In genomic region chr1:228058981-228059535, GRCh38 we compare ENCODE assay signal across 9 cellular contexts. TPM values are rescaled to one million over a fixed set of nuclear protein-coding genes. Genes with fewer than 3 reads are reported as not detected.
DNase-seq lines count a peak whose midpoint lies in the region; FAIRE-seq and TF ChIP-seq lines count a peak whose summit lies in the region.
"Had no signal": no experiment of that assay in that cellular context is flagged by ENCODE, and none has a peak within 500 bp of the region (broad histone marks: within the 10 kb centered on the region; RNA-seq: fewer than 3 reads in every experiment).

No MANE protein-coding gene starts in this region.

- intact Hi-C loops in posterior vena cava (cut with DNase I), result no loop called here

- FAIRE-seq in D721Med (lab: Jason Lieb, UNC), result no peak

- H3K27me3 ChIP-seq in GM06990 (replicated peaks; ENCODE audit: control insufficient read depth, insufficient read depth, low read length), result no peaks in the 10 kb centered on the region; the same call in 1 of the 2 replicates

- H3K36me3 ChIP-seq in GM06990 (ENCODE audit: control insufficient read depth, insufficient read depth, low read length), result no peaks in the 10 kb centered on the region

- DNase-seq in GM06990 (ENCODE audit: extremely low read depth, insufficient read length) (peak; percentile 62), T follicular helper cell (ENCODE audit: low read depth) (peak; percentile 69), posterior vena cava (ENCODE audit: low spot score) (peak; percentile 81), amniotic stem cell (lab: John Stamatoyannopoulos, UW) (no peak), NCI-H2171 treated with DMSO at 0.1 percent for 48 hours (lab: John Stamatoyannopoulos, UW) (no peak), HCEC 1CT (no peak), D721Med (ENCODE audit: insufficient read length, low spot score) (no peak)
- DNase-seq in effector CD4-positive, alpha-beta T cell, result peak; percentile 51

- TF ChIP-seq CTCF in GM06990 (IDR thresholded peaks at IDR 0.05; ENCODE audit: insufficient read depth, low read length, poor library complexity, severe bottlenecking) (no peak), D721Med (IDR thresholded peaks at IDR 0.05; ENCODE audit: insufficient read depth, missing control alignments) (no peak)

- no peak overlapping the region for H3K4me3 ChIP-seq in GM06990 (replicated peaks; ENCODE audit: low read depth, low read length)

RNA-seq across cellular contexts. Expression of gene ARF1, which starts 23.4 kb away (rescaled TPM):
- total RNA-seq in posterior vena cava, result 100 to 1,000 TPM; 300 to 342 TPM

RNA-seq across cellular contexts. Expression of gene C1orf35, which starts 44.1 kb away (rescaled TPM):
- total RNA-seq in posterior vena cava, result 1 to 10 TPM; 7.8 to 8.0 TPM

RNA-seq across cellular contexts. Expression of gene MRPL55, which starts 50.0 kb away (rescaled TPM):
- 10 to 100 TPM; 30.0 to 30.9 TPM for total RNA-seq in posterior vena cava

RNA-seq across cellular contexts. Expression of gene WNT3A, which starts 52.3 kb away (rescaled TPM):
- not detected for total RNA-seq in posterior vena cava
- total RNA-seq: skeletal muscle tissue had no signal

Comparison
In these comparisons a context has a peak if more than half of its experiments do, and no peak if none do; other contexts are left out.
1. DNase-seq: peak in GM06990 (single experiment), T follicular helper cell (single experiment), effector CD4-positive, alpha-beta T cell (single experiment) and posterior vena cava (single experiment); none in amniotic stem cell (single experiment), NCI-H2171 treated with DMSO at 0.1 percent for 48 hours (single experiment), HCEC 1CT (single experiment) and D721Med (single experiment).